17 cellular contexts compared by ENCODE assay signal in genomic region chr16:79192904-79193303, GRCh38.
DNase-seq lines count a peak whose midpoint lies in the region; ATAC-seq and TF ChIP-seq lines count a peak whose summit lies in the region.
"Had no signal": no experiment of that assay in that cellular context is flagged by ENCODE, and none has a peak within 500 bp of the region (broad histone marks: within the 10 kb centered on the region; RNA-seq: fewer than 3 reads in every experiment).

No MANE protein-coding gene starts in this region.

- H3K9me3 Mint-ChIP-seq in activated T-cell treated with anti-CD3 and anti-CD28 coated beads, Interleukin-2, amount 50 U/mL, for 72 hours = peaks cover 1 to 2% of the 10 kb centered on the region in 2 donors
- H3K9me3 Mint-ChIP-seq in activated T-cell treated with anti-CD3 and anti-CD28 coated beads, Interleukin-2, amount 50 U/mL, for 4 hours = peaks cover 2% of the 10 kb centered on the region
- H3K9me3 Mint-ChIP-seq in immature natural killer cell = peaks cover 2 to 11% (median 10%) of the 10 kb centered on the region in 6 donors
- H3K9me3 Mint-ChIP-seq: CD4-positive, alpha-beta T cell had no signal

- peaks cover 2 to 4% of the 10 kb centered on the region in 2 donors for H3K36me3 Mint-ChIP-seq in activated T-cell treated with anti-CD3 and anti-CD28 coated beads, Interleukin-2, amount 50 U/mL, for 72 hours (ENCODE audit: insufficient read depth in 2 of 2)
- H3K36me3 Mint-ChIP-seq in activated T-cell treated with anti-CD3 and anti-CD28 coated beads, Interleukin-2, amount 50 U/mL, for 4 hours (ENCODE audit: insufficient read depth) = no peaks in the 10 kb centered on the region
- H3K36me3 Mint-ChIP-seq in immature natural killer cell = peaks cover 6 to 10% (median 7%) of the 10 kb centered on the region in 3 donors
- H3K36me3 Mint-ChIP-seq: CD8-positive, alpha-beta T cell had no signal

- H3K4me1 Mint-ChIP-seq in activated T-cell treated with anti-CD3 and anti-CD28 coated beads, Interleukin-2, amount 50 U/mL, for 72 hours (ENCODE audit: low read depth) = peaks cover 7% of the 10 kb centered on the region
- H3K4me1 Mint-ChIP-seq in activated T-cell treated with anti-CD3 and anti-CD28 coated beads, Interleukin-2, amount 50 U/mL, for 4 hours (ENCODE audit: low read depth) = peaks cover 6% of the 10 kb centered on the region
- peaks cover 62 to 68% of the 10 kb centered on the region in 2 donors for H3K4me1 Mint-ChIP-seq in immature natural killer cell

- H3K4me3 Mint-ChIP-seq in activated T-cell treated with anti-CD3 and anti-CD28 coated beads, Interleukin-2, amount 50 U/mL, for 72 hours = no peak overlapping the region
- no peak overlapping the region for H3K4me3 Mint-ChIP-seq in activated T-cell treated with anti-CD3 and anti-CD28 coated beads, Interleukin-2, amount 50 U/mL, for 4 hours
- H3K4me3 Mint-ChIP-seq in immature natural killer cell = peak overlapping the region in 1 of 5 donors; percentile 49
- H3K4me3 Mint-ChIP-seq: B cell; CD4-positive, alpha-beta T cell; CD8-positive, alpha-beta T cell had no signal

- no peaks in the 10 kb centered on the region for H3K27me3 ChIP-seq in right lobe of liver
- H3K27me3 ChIP-seq: BLaER1 treated with 17β-estradiol and CSF1 and Interleukin-3, amounts not matched to agents 10 nM and 100 nM had no signal

- no peak for DNase-seq in activated T-cell treated with anti-CD3 and anti-CD28 coated beads, Interleukin-2, amount 50 U/mL, for 72 hours
- DNase-seq in activated T-cell treated with anti-CD3 and anti-CD28 coated beads, Interleukin-2, amount 50 U/mL, for 4 hours = no peak
- DNase-seq in immature natural killer cell (no peak), right lobe of liver (peak in 1 of 3 donors; percentile 55), T-helper 2 cell (no peak)
- DNase-seq: AML-193; Caco-2; Calu3; CD4-positive, alpha-beta T cell; CD8-positive, alpha-beta T cell; DMS79 treated with DMSO at 0.1 percent for 48 hours; GF-D8 had no signal

- TF ChIP-seq CTCF in right lobe of liver (IDR thresholded peaks at IDR 0.05) = no peak

- intact Hi-C loops in right lobe of liver (cut with DNase I) = no loop called here

- no peaks in the 10 kb centered on the region for H3K9me3 ChIP-seq in right lobe of liver
- H3K9me3 ChIP-seq: A549, Caco-2 had no signal

- H3K4me3 ChIP-seq in right lobe of liver = no peak overlapping the region
- H3K4me3 ChIP-seq: A549; BLaER1 treated with 17β-estradiol and CSF1 and Interleukin-3, amounts not matched to agents 10 nM and 100 nM had no signal

- peak overlapping the region; percentile 15 for H3K27ac Mint-ChIP-seq in activated T-cell treated with anti-CD3 and anti-CD28 coated beads, Interleukin-2, amount 50 U/mL, for 72 hours
- H3K27ac Mint-ChIP-seq in immature natural killer cell = peak overlapping the region in 4 of 6 donors; percentile 3 to 94 (median 90)
- H3K27ac Mint-ChIP-seq: B cell; CD4-positive, alpha-beta T cell; CD8-positive, alpha-beta T cell had no signal

- peaks cover 0 to 19% (median 1%) of the 10 kb centered on the region in 4 donors for H3K4me1 ChIP-seq in right lobe of liver
- H3K4me1 ChIP-seq: A549, Caco-2 had no signal

- ATAC-seq in activated T-cell treated with anti-CD3 and anti-CD28 coated beads, Interleukin-2, amount 50 U/mL, for 72 hours (replicated peaks in 1 of 2) = no peak
- no peak for ATAC-seq in activated T-cell treated with anti-CD3 and anti-CD28 coated beads, Interleukin-2, amount 50 U/mL, for 4 hours
- peak; percentile 76 to 88 (median 84) for ATAC-seq in right lobe of liver
- ATAC-seq: A549; CD8-positive, alpha-beta T cell had no signal

- H3K36me3 ChIP-seq in right lobe of liver = no peaks in the 10 kb centered on the region
- H3K36me3 ChIP-seq: BLaER1 treated with 17β-estradiol and CSF1 and Interleukin-3, amounts not matched to agents 10 nM and 100 nM had no signal

- no peak overlapping the region for H3K27ac ChIP-seq in right lobe of liver
- H3K27ac ChIP-seq: 22Rv1; A549; BLaER1 treated with 17β-estradiol and CSF1 and Interleukin-3, amounts not matched to agents 10 nM and 100 nM; C4-2B had no signal

- WGBS in right lobe of liver (ENCODE audit: insufficient coverage, low coverage, low lambda C conversion rate, missing lambda C conversion rate) = 16% methylated on average over 2 of the region's 2 CpGs

- no peak for TF ChIP-seq POLR2A in right lobe of liver (IDR thresholded peaks at IDR 0.05)

- H3K27me3 Mint-ChIP-seq in activated T-cell treated with anti-CD3 and anti-CD28 coated beads, Interleukin-2, amount 50 U/mL, for 72 hours (ENCODE audit: low read depth) = peaks cover 15% of the 10 kb centered on the region
- no peaks in the 10 kb centered on the region for H3K27me3 Mint-ChIP-seq in activated T-cell treated with anti-CD3 and anti-CD28 coated beads, Interleukin-2, amount 50 U/mL, for 4 hours (ENCODE audit: low read depth)
- H3K27me3 Mint-ChIP-seq in immature natural killer cell (ENCODE audit: low read depth in 3 of 3) = peaks cover 0 to 2% (median under 1%) of the 10 kb centered on the region in 3 donors
- H3K27me3 Mint-ChIP-seq: CD4-positive, alpha-beta T cell had no signal

Comparison
In these comparisons a context has a peak if more than half of its experiments do, and no peak if none do; other contexts are left out.
1. ATAC-seq: peak in right lobe of liver (4 of 4); none in activated T-cell treated with anti-CD3 and anti-CD28 coated beads, Interleukin-2, amount 50 U/mL, for 72 hours (0 of 2) and activated T-cell treated with anti-CD3 and anti-CD28 coated beads, Interleukin-2, amount 50 U/mL, for 4 hours (0 of 2).